In genomic region chr4:165873298-165874071, GRCh38 we compare ENCODE assay signal across 8 cellular contexts. TPM values are rescaled to one million over a fixed set of nuclear protein-coding genes. Genes with fewer than 3 reads are reported as not detected.
DNase-seq lines count a peak whose midpoint lies in the region; ATAC-seq and TF ChIP-seq lines count a peak whose summit lies in the region.

No MANE protein-coding gene starts in this region.

- H3K9me3 ChIP-seq in Peyer's patch: no peaks in the 10 kb centered on the region

- no peak for ATAC-seq in GM18909 (IDR thresholded peaks at IDR 0.05; ENCODE audit: poor library complexity, unreplicated experiment)

- H3K4me3 Mint-ChIP-seq in activated CD4-positive, alpha-beta T cell treated with anti-CD3 and anti-CD28 coated beads, Interleukin-2, amount 10 ng/mL, durations not matched to agents 24 days and 14 days: peak overlapping the region; percentile 43
- no peak overlapping the region for H3K4me3 Mint-ChIP-seq in activated CD4-positive, alpha-beta T cell treated with anti-CD3 and anti-CD28 coated beads, Interleukin-2, amount 10 ng/mL, durations not matched to agents 7 days and 5 days
- H3K4me3 Mint-ChIP-seq in nephron progenitor cell: peak overlapping the region; percentile 84

- TF ChIP-seq CTCF in Peyer's patch (IDR thresholded peaks at IDR 0.05): no peak
- TF ChIP-seq CTCF in nephron progenitor cell (IDR thresholded peaks at IDR 0.05): no peak

- H3K36me3 ChIP-seq in Peyer's patch: no peaks in the 10 kb centered on the region

- no peak overlapping the region for H3K27ac Mint-ChIP-seq in activated CD4-positive, alpha-beta T cell treated with anti-CD3 and anti-CD28 coated beads, Interleukin-2, amount 10 ng/mL, durations not matched to agents 24 days and 14 days
- H3K27ac Mint-ChIP-seq in activated CD4-positive, alpha-beta T cell treated with anti-CD3 and anti-CD28 coated beads, Interleukin-2, amount 10 ng/mL, durations not matched to agents 7 days and 5 days: no peak overlapping the region
- H3K27ac Mint-ChIP-seq in nephron progenitor cell: no peak overlapping the region

- H3K27ac ChIP-seq in Peyer's patch: peak overlapping the region in 3 of 4 donors; percentile 20 to 74 (median 48)

- H3K9me3 Mint-ChIP-seq in activated CD4-positive, alpha-beta T cell treated with anti-CD3 and anti-CD28 coated beads, Interleukin-2, amount 10 ng/mL, durations not matched to agents 24 days and 14 days: no peaks in the 10 kb centered on the region
- no peaks in the 10 kb centered on the region for H3K9me3 Mint-ChIP-seq in activated CD4-positive, alpha-beta T cell treated with anti-CD3 and anti-CD28 coated beads, Interleukin-2, amount 10 ng/mL, durations not matched to agents 7 days and 5 days
- no peaks in the 10 kb centered on the region for H3K9me3 Mint-ChIP-seq in nephron progenitor cell

- POLR2A ChIA-PET in activated CD4-positive, alpha-beta T cell treated with anti-CD3 and anti-CD28 coated beads, Interleukin-2, amount 10 ng/mL, durations not matched to agents 7 days and 5 days (lab: Charles Lee): no interaction called here

- peaks cover 3% of the 10 kb centered on the region for H3K4me1 Mint-ChIP-seq in activated CD4-positive, alpha-beta T cell treated with anti-CD3 and anti-CD28 coated beads, Interleukin-2, amount 10 ng/mL, durations not matched to agents 24 days and 14 days
- H3K4me1 Mint-ChIP-seq in activated CD4-positive, alpha-beta T cell treated with anti-CD3 and anti-CD28 coated beads, Interleukin-2, amount 10 ng/mL, durations not matched to agents 7 days and 5 days: peaks cover 10% of the 10 kb centered on the region
- H3K4me1 Mint-ChIP-seq in nephron progenitor cell: peaks cover 26% of the 10 kb centered on the region

- no peaks in the 10 kb centered on the region for H3K36me3 Mint-ChIP-seq in activated CD4-positive, alpha-beta T cell treated with anti-CD3 and anti-CD28 coated beads, Interleukin-2, amount 10 ng/mL, durations not matched to agents 24 days and 14 days (ENCODE audit: low read depth)
- no peaks in the 10 kb centered on the region for H3K36me3 Mint-ChIP-seq in activated CD4-positive, alpha-beta T cell treated with anti-CD3 and anti-CD28 coated beads, Interleukin-2, amount 10 ng/mL, durations not matched to agents 7 days and 5 days (ENCODE audit: low read depth)
- no peaks in the 10 kb centered on the region for H3K36me3 Mint-ChIP-seq in nephron progenitor cell (ENCODE audit: low read depth)

- TF ChIP-seq POLR2A in Peyer's patch (IDR thresholded peaks at IDR 0.05): no peak

- H3K27me3 ChIP-seq in Peyer's patch: peaks cover 0 to 8% of the 10 kb centered on the region in 2 donors

- CTCF ChIA-PET in activated CD4-positive, alpha-beta T cell treated with anti-CD3 and anti-CD28 coated beads, Interleukin-2, amount 10 ng/mL, durations not matched to agents 7 days and 5 days (lab: Charles Lee): no interaction called here

- intact Hi-C loops in activated CD4-positive, alpha-beta T cell treated with anti-CD3 and anti-CD28 coated beads, Interleukin-2, amount 10 ng/mL, durations not matched to agents 24 days and 14 days (cut with micrococcal nuclease): no loop called here

- H3K4me3 ChIP-seq in Peyer's patch: peak overlapping the region; percentile 20 to 66 (median 47)

- peaks cover 58% of the 10 kb centered on the region for H3K27me3 Mint-ChIP-seq in activated CD4-positive, alpha-beta T cell treated with anti-CD3 and anti-CD28 coated beads, Interleukin-2, amount 10 ng/mL, durations not matched to agents 24 days and 14 days
- H3K27me3 Mint-ChIP-seq in activated CD4-positive, alpha-beta T cell treated with anti-CD3 and anti-CD28 coated beads, Interleukin-2, amount 10 ng/mL, durations not matched to agents 7 days and 5 days: peaks cover 56% of the 10 kb centered on the region
- H3K27me3 Mint-ChIP-seq in nephron progenitor cell (ENCODE audit: low read depth, poor library complexity): peaks cover 87% of the 10 kb centered on the region

- peaks cover 0 to 22% (median 0%) of the 10 kb centered on the region in 4 donors for H3K4me1 ChIP-seq in Peyer's patch

- peak; percentile 55 for DNase-seq in activated CD4-positive, alpha-beta T cell treated with anti-CD3 and anti-CD28 coated beads, Interleukin-2, amount 10 ng/mL, durations not matched to agents 24 days and 14 days
- DNase-seq in activated CD4-positive, alpha-beta T cell treated with anti-CD3 and anti-CD28 coated beads, Interleukin-2, amount 10 ng/mL, durations not matched to agents 7 days and 5 days: no peak
- DNase-seq in Peyer's patch: peak in 2 of 3 donors; percentile 53 to 65
- peak; percentile 21 for DNase-seq in fibroblast of gingiva (ENCODE audit: low read depth)
- peak; percentile 69 for DNase-seq in nephron progenitor cell
- no peak for DNase-seq in NCI-H2107 treated with DMSO at 0.1 percent for 48 hours (lab: John Stamatoyannopoulos, UW; ENCODE audit: unreplicated experiment)
- no peak for DNase-seq in SIG-M5 (lab: John Stamatoyannopoulos, UW)

RNA-seq across cellular contexts. Expression of gene TLL1, which starts 0.4 kb away (rescaled TPM):
- total RNA-seq in activated CD4-positive, alpha-beta T cell treated with anti-CD3 and anti-CD28 coated beads, Interleukin-2, amount 10 ng/mL, durations not matched to agents 24 days and 14 days: not detected in 2 replicates
- total RNA-seq in activated CD4-positive, alpha-beta T cell treated with anti-CD3 and anti-CD28 coated beads, Interleukin-2, amount 10 ng/mL, durations not matched to agents 7 days and 5 days: not detected
- total RNA-seq in Peyer's patch: 1 to 10 TPM; 1.6 to 7.4 (median 5.5) TPM

Comparison
In these comparisons a context has a peak if more than half of its experiments do, and no peak if none do; other contexts are left out.
1. DNase-seq: peak in activated CD4-positive, alpha-beta T cell treated with anti-CD3 and anti-CD28 coated beads, Interleukin-2, amount 10 ng/mL, durations not matched to agents 24 days and 14 days (single experiment), Peyer's patch (2 of 3), fibroblast of gingiva (single experiment) and nephron progenitor cell (single experiment); none in activated CD4-positive, alpha-beta T cell treated with anti-CD3 and anti-CD28 coated beads, Interleukin-2, amount 10 ng/mL, durations not matched to agents 7 days and 5 days (single experiment), NCI-H2107 treated with DMSO at 0.1 percent for 48 hours (single experiment) and SIG-M5 (single experiment).